ENCODE assay signal across 9 cellular contexts in genomic region chr6:13710552-13711383, GRCh38.
DNase-seq lines count a peak whose midpoint lies in the region; ATAC-seq, FAIRE-seq and TF ChIP-seq lines count a peak whose summit lies in the region.
"Had no signal": no experiment of that assay in that cellular context is flagged by ENCODE, and none has a peak within 500 bp of the region (broad histone marks: within the 10 kb centered on the region; RNA-seq: fewer than 3 reads in every experiment).

No MANE protein-coding gene starts in this region.

- H3K9me3 Mint-ChIP-seq in nephron progenitor cell = peaks cover 6% of the 10 kb centered on the region

- DNase-seq in DMS 273 (lab: John Stamatoyannopoulos, UW; ENCODE audit: unreplicated experiment) = peak; percentile 73
- no peak for DNase-seq in DMS 273 treated with DMSO at 0.1 percent for 48 hours (lab: John Stamatoyannopoulos, UW)
- DNase-seq in NCI-H526 (lab: John Stamatoyannopoulos, UW) = peak; percentile 58 to 71
- DNase-seq in activated T-helper 1 cell treated with Interleukin-2 at 50 U/mL for 16 hours (ENCODE audit: low read depth) = peak; percentile 2
- DNase-seq in fibroblast of pulmonary artery (ENCODE audit: low read depth) = peak; percentile 14
- DNase-seq in nephron progenitor cell = peak; percentile 76
- peak; percentile 33 for DNase-seq in urothelium cell line (ENCODE audit: low spot score)

- TF ChIP-seq CTCF in fibroblast of pulmonary artery (IDR thresholded peaks at IDR 0.05; ENCODE audit: low read length, missing control alignments) (no peak), nephron progenitor cell (IDR thresholded peaks at IDR 0.05) (no peak)

- peak overlapping the region; percentile 63 for H3K4me3 ChIP-seq in fibroblast of pulmonary artery (replicated peaks; ENCODE audit: low read depth, low read length)

- H3K36me3 Mint-ChIP-seq in nephron progenitor cell (ENCODE audit: low read depth) = peaks cover 22% of the 10 kb centered on the region

- peaks cover 37% of the 10 kb centered on the region for H3K4me1 Mint-ChIP-seq in nephron progenitor cell

- peaks cover 6% of the 10 kb centered on the region for H3K27me3 Mint-ChIP-seq in nephron progenitor cell (ENCODE audit: low read depth, poor library complexity)

- H3K27ac Mint-ChIP-seq in nephron progenitor cell = peak overlapping the region; percentile 99

- peak overlapping the region; percentile 98 for H3K4me3 Mint-ChIP-seq in nephron progenitor cell

- FAIRE-seq in urothelium cell line (lab: Jason Lieb, UNC) = no peak
- FAIRE-seq: A204.1 had no signal

- peak; percentile 9 for ATAC-seq in HG02678 (IDR thresholded peaks at IDR 0.05; ENCODE audit: unreplicated experiment)
